23 cellular contexts compared by ENCODE assay signal in genomic region chr2:165889158-165889557, GRCh38.
DNase-seq lines count a peak whose midpoint lies in the region; ATAC-seq lines count a peak whose summit lies in the region.
"Had no signal": no experiment of that assay in that cellular context is flagged by ENCODE, and none has a peak within 500 bp of the region (broad histone marks: within the 10 kb centered on the region; RNA-seq: fewer than 3 reads in every experiment).

No MANE protein-coding gene starts in this region.

- peak; percentile 25 for DNase-seq in KBM-7
- DNase-seq in left ventricle myocardium superior = no peak
- DNase-seq in sciatic nerve (ENCODE audit: low spot score) = no peak
- DNase-seq in stimulated activated naive CD4-positive, alpha-beta T cell (lab: John Stamatoyannopoulos, UW) = no peak
- DNase-seq in NCI-H2171 (lab: John Stamatoyannopoulos, UW) = no peak
- no peak for DNase-seq in ecto neural progenitor cell (ENCODE audit: low spot score)
- DNase-seq: activated CD8-positive, alpha-beta T cell treated with anti-CD3 and anti-CD28 coated beads for 36 hours; activated T-cell treated with anti-CD3 and anti-CD28 coated beads, Interleukin-2, amount 50 U/mL, for 48 hours; cortex of kidney; Kasumi-1; left cardiac atrium; mucosa of descending colon; NCI-H1105 treated with DMSO at 0.1 percent for 48 hours; NCI-H526 treated with DMSO at 0.1 percent for 48 hours; nucleus accumbens; SHP77 treated with DMSO at 0.1 percent for 48 hours; T-helper 1 cell; upper lobe of left lung; WERI-Rb-1 had no signal

- intact Hi-C loops in left ventricle myocardium superior (cut with micrococcal nuclease) (no loop called here), sciatic nerve (cut with DNase I) (no loop called here)

- in situ Hi-C loops in KBM-7 (cut with MboI; ENCODE audit: low pct_unique_long_range_greater_than_20kb, low sequenced_read_pairs) = no loop called here

- peak overlapping the region; percentile 55 for H3K27ac ChIP-seq in angular gyrus (ENCODE audit: low read depth, low read length)
- H3K27ac ChIP-seq: upper lobe of left lung, WERI-Rb-1 had no signal

- ATAC-seq in left ventricle myocardium superior (peak; percentile 45), sciatic nerve (peak; percentile 89), GM21528 (IDR thresholded peaks at IDR 0.05; ENCODE audit: low FRiP score, unreplicated experiment) (no peak)
- ATAC-seq: activated CD8-positive, alpha-beta T cell treated with anti-CD3 and anti-CD28 coated beads for 36 hours; activated naive CD4-positive, alpha-beta T cell treated with anti-CD3 and anti-CD28 coated beads, Interleukin-2, amount 50 U/mL, for 72 hours; mucosa of descending colon; stimulated activated memory B cell treated with anti-CD40 and anti-IgM and Interleukin-4, amounts not matched to agents 10 μg/mL and 1 μg/mL and 100 μg/mL, for 72 hours had no signal
